In the genomic region with DNA sequence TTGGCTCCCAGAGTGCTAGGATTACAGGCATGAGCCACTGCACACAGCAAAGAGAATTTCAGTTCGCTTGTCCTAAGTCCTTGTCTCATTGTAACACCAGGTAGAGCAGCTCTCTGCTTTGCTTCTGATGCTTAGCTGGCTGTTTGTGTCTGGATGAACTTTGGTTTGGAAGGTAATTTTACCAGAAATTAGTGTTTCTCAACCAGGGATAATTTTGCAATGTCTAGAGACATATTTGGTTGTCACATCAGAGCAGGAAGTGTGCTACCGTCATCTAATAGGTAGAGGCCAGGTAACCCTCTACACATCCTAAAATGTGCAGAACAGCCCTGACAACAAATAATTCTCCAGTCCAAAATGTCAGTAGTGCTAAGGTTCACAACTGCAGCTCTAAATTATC, we compare ENCODE assay signal across 30 cellular contexts.
"Had no signal": no experiment of that assay in that cellular context is flagged by ENCODE, and none has a peak within 500 bp of the region (broad histone marks: within the 10 kb centered on the region; RNA-seq: fewer than 3 reads in every experiment).

No MANE protein-coding gene starts in this region.

- H3K27me3 Mint-ChIP-seq: activated naive CD8-positive, alpha-beta T cell treated with anti-CD3 and anti-CD28 coated beads, Interleukin-2, amount 10 ng/mL, durations not matched to agents 7 days and 5 days; activated T-cell treated with anti-CD3 and anti-CD28 coated beads, Interleukin-2, amount 50 U/mL, for 24 hours had no signal

- H3K4me3 ChIP-seq: ascending aorta, breast epithelium, cardiac muscle cell, colonic mucosa, esophagus squamous epithelium, gastroesophageal sphincter had no signal

- H3K36me3 ChIP-seq: ascending aorta, breast epithelium, cardiac muscle cell, colonic mucosa, esophagus squamous epithelium, gastroesophageal sphincter had no signal

- H3K4me3 Mint-ChIP-seq: activated CD4-positive, alpha-beta memory T cell treated with anti-CD3 and anti-CD28 coated beads, Interleukin-2, amount 10 ng/mL, durations not matched to agents 7 days and 5 days; activated CD4-positive, alpha-beta T cell treated with anti-CD3 and anti-CD28 coated beads, Interleukin-2, amount 10 ng/mL, durations not matched to agents 7 days and 5 days; activated naive CD4-positive, alpha-beta T cell treated with anti-CD3 and anti-CD28 coated beads, Interleukin-2, amount 10 ng/mL, durations not matched to agents 7 days and 5 days; activated naive CD8-positive, alpha-beta T cell treated with anti-CD3 and anti-CD28 coated beads, Interleukin-2, amount 10 ng/mL, durations not matched to agents 7 days and 5 days; activated T-cell treated with anti-CD3 and anti-CD28 coated beads, Interleukin-2, amount 50 U/mL, for 24 hours; activated T-cell treated with anti-CD3 and anti-CD28 coated beads, Interleukin-2, amount 50 U/mL, for 72 hours; brain; WTC11 had no signal

- DNase-seq: activated CD4-positive, alpha-beta memory T cell treated with anti-CD3 and anti-CD28 coated beads, Interleukin-2, amount 10 ng/mL, durations not matched to agents 7 days and 5 days; activated CD4-positive, alpha-beta T cell treated with anti-CD3 and anti-CD28 coated beads for 1 hour; activated CD4-positive, alpha-beta T cell treated with anti-CD3 and anti-CD28 coated beads for 4 hours; activated CD4-positive, alpha-beta T cell treated with anti-CD3 and anti-CD28 coated beads, Interleukin-2, amount 10 ng/mL, durations not matched to agents 7 days and 5 days; activated CD4-positive, alpha-beta T cell treated with anti-CD3 and anti-CD28 coated beads, Interleukin-2, amount 50 U/mL, for 4 hours; activated CD8-positive, alpha-beta memory T cell treated with anti-CD3 and anti-CD28 coated beads, Interleukin-2, amount 50 U/mL, for 48 hours; activated gamma-delta T cell; activated naive CD4-positive, alpha-beta T cell; activated naive CD4-positive, alpha-beta T cell treated with anti-CD3 and anti-CD28 coated beads, Interleukin-2, amount 10 ng/mL, durations not matched to agents 7 days and 5 days; activated naive CD8-positive, alpha-beta T cell treated with anti-CD3 and anti-CD28 coated beads, Interleukin-2, amount 10 ng/mL, durations not matched to agents 7 days and 5 days; activated T-cell treated with anti-CD3 and anti-CD28 coated beads for 4 hours; activated T-cell treated with anti-CD3 and anti-CD28 coated beads, Interleukin-2, amount 50 U/mL, for 24 hours; activated T-cell treated with anti-CD3 and anti-CD28 coated beads, Interleukin-2, amount 50 U/mL, for 72 hours; central memory CD4-positive, alpha-beta T cell; cerebellar nuclear complex; colonic mucosa; effector CD8-positive, alpha-beta T cell; esophagus squamous epithelium; foreskin melanocyte; T-helper 2 cell had no signal

- H3K27me3 ChIP-seq: ascending aorta, breast epithelium, cardiac muscle cell, colonic mucosa, esophagus squamous epithelium, gastroesophageal sphincter had no signal

- H3K9me3 ChIP-seq: ascending aorta, breast epithelium, colonic mucosa, esophagus squamous epithelium had no signal

- FAIRE-seq: endometrium, endothelial cell of umbilical vein had no signal

- H3K27ac ChIP-seq: ascending aorta, breast epithelium, cardiac muscle cell, colonic mucosa, epithelial cell of prostate, esophagus squamous epithelium, gastroesophageal sphincter had no signal

- H3K27ac Mint-ChIP-seq: activated CD4-positive, alpha-beta memory T cell treated with anti-CD3 and anti-CD28 coated beads, Interleukin-2, amount 10 ng/mL, durations not matched to agents 7 days and 5 days; activated CD4-positive, alpha-beta T cell treated with anti-CD3 and anti-CD28 coated beads, Interleukin-2, amount 10 ng/mL, durations not matched to agents 7 days and 5 days; activated naive CD4-positive, alpha-beta T cell treated with anti-CD3 and anti-CD28 coated beads, Interleukin-2, amount 10 ng/mL, durations not matched to agents 7 days and 5 days; activated naive CD4-positive, alpha-beta T cell treated with anti-CD3 and anti-CD28 coated beads, Interleukin-2, amount 50 U/mL, for 72 hours; activated naive CD8-positive, alpha-beta T cell treated with anti-CD3 and anti-CD28 coated beads, Interleukin-2, amount 10 ng/mL, durations not matched to agents 7 days and 5 days; activated T-cell treated with anti-CD3 and anti-CD28 coated beads, Interleukin-2, amount 50 U/mL, for 24 hours; activated T-cell treated with anti-CD3 and anti-CD28 coated beads, Interleukin-2, amount 50 U/mL, for 72 hours; brain; WTC11 had no signal

- H3K4me1 Mint-ChIP-seq: activated CD4-positive, alpha-beta T cell treated with anti-CD3 and anti-CD28 coated beads, Interleukin-2, amount 10 ng/mL, durations not matched to agents 7 days and 5 days had no signal

- ATAC-seq: activated naive CD4-positive, alpha-beta T cell treated with anti-CD3 and anti-CD28 coated beads, Interleukin-2, amount 50 U/mL, for 72 hours; activated T-cell treated with anti-CD3 and anti-CD28 coated beads, Interleukin-2, amount 50 U/mL, for 72 hours; gastroesophageal sphincter; WTC11 had no signal

- H3K36me3 Mint-ChIP-seq: brain had no signal

- H3K4me1 ChIP-seq: breast epithelium, colonic mucosa had no signal
